Comparison of ENCODE assay signal across 8 cellular contexts in the genomic region with DNA sequence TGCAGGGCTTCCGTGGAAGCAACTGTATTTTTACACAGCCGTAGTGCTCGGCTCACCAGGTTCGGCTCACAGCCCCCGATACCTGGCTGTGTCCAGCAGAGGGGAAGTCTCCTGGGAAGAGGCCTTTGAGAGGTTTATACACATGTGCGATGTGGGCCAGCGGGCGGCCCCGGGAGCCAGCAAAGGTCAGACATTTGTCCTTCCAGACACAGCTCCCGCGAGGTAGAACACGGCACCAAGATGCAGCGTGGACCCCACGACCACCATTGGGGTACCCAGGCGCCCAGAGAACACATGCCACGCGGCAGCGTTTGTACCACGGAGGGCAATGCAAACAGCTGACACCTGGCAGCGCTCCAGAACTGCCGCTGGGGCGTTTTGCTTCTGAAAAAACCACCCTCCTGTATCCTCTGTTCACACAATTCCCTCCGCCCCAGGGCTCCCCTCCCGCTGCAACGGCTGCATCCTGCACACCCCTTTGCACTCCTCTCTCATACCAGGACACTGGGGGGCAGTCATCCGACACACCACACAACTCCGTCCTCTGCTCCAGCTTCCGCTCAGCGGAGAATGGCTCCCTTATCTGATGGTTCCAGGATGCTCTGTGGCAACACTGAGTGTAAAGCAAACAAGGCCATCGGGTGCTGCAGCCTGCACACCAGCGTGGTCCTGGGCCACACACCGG.
DNase-seq lines count a peak whose midpoint lies in the region; ATAC-seq, FAIRE-seq and TF ChIP-seq lines count a peak whose summit lies in the region.

No MANE protein-coding gene starts in this region.

- H3K36me3 ChIP-seq in neuronal stem cell (replicated peaks in 1 of 2; ENCODE audit: control insufficient read depth in 2 of 2, insufficient read depth in 2 of 2, low read length in 2 of 2) = no peaks in the 10 kb centered on the region

- H3K4me2 ChIP-seq in neuronal stem cell (ENCODE audit: insufficient read depth, low read length, poor library complexity, severe bottlenecking) = no peak overlapping the region

- no CpG with 5 or more reads among the region's 32 CpGs for WGBS in neuronal stem cell (ENCODE audit: extremely low coverage in 2 of 2, insufficient read length in 2 of 2, insufficient replicate concordance in 1 of 2), 2 donors

- no peak overlapping the region for H3K23ac ChIP-seq in neuronal stem cell (ENCODE audit: low read depth, low read length, poor library complexity)

- no peak overlapping the region for H2BK12ac ChIP-seq in neuronal stem cell (ENCODE audit: low read length)

- peaks cover 3% of the 10 kb centered on the region for H3K9me3 Mint-ChIP-seq in activated T-helper 2 cell treated with anti-CD3 and anti-CD28 coated beads, Interferon-gamma antibody, Interleukin-2, Interleukin-4, amounts not matched to agents 10 μg/mL and 5 μg/mL and 100 μg/mL, durations not matched to agents 14 hours and 24 hours and 36 hours

- H3K18ac ChIP-seq in neuronal stem cell (ENCODE audit: low read length) = peak overlapping the region; percentile 7

- H3K4me1 ChIP-seq in neuronal stem cell (ENCODE audit: control insufficient read depth in 2 of 2, insufficient read depth in 1 of 2, low read depth in 1 of 2, low read length in 2 of 2) = peaks cover 9 to 13% of the 10 kb centered on the region in 2 donors

- H3K27ac Mint-ChIP-seq in activated T-helper 2 cell treated with anti-CD3 and anti-CD28 coated beads, Interferon-gamma antibody, Interleukin-2, Interleukin-4, amounts not matched to agents 10 μg/mL and 5 μg/mL and 100 μg/mL, durations not matched to agents 14 hours and 24 hours and 36 hours = peak overlapping the region; percentile 88

- H3K27ac ChIP-seq in neuronal stem cell (replicated peaks; ENCODE audit: low read length) = no peak overlapping the region

- DNase-seq in DMS 273 (lab: John Stamatoyannopoulos, UW; ENCODE audit: unreplicated experiment) (peak; percentile 85), KG1 (lab: John Stamatoyannopoulos, UW) (peak; percentile 18), RCC 7860 (ENCODE audit: low spot score) (peak; percentile 90), foreskin fibroblast (peak; percentile 83 to 92), neuronal stem cell (ENCODE audit: low spot score) (peak; percentile 18)
- DNase-seq in activated T-helper 2 cell treated with anti-CD3 and anti-CD28 coated beads, Interferon-gamma antibody, Interleukin-2, Interleukin-4, amounts not matched to agents 10 μg/mL and 5 μg/mL and 100 μg/mL, durations not matched to agents 14 hours and 24 hours and 36 hours (ENCODE audit: low spot score) = peak; percentile 79
- DNase-seq in stimulated activated naive CD8-positive, alpha-beta T cell treated with anti-CD3 and anti-CD28 coated beads, Interleukin-15, Interleukin-2, amounts not matched to agents 100 U/mL and 50 U/mL, for 24 hours = peak; percentile 76

- peaks cover 61% of the 10 kb centered on the region for H3K4me1 Mint-ChIP-seq in activated T-helper 2 cell treated with anti-CD3 and anti-CD28 coated beads, Interferon-gamma antibody, Interleukin-2, Interleukin-4, amounts not matched to agents 10 μg/mL and 5 μg/mL and 100 μg/mL, durations not matched to agents 14 hours and 24 hours and 36 hours (ENCODE audit: low read depth)

- FAIRE-seq in RCC 7860 (lab: Jason Lieb, UNC) = peak; percentile 43

- H2BK5ac ChIP-seq in neuronal stem cell (ENCODE audit: low read length) = no peak overlapping the region

- H4K8ac ChIP-seq in neuronal stem cell (ENCODE audit: low read depth, low read length) = peak overlapping the region; percentile 70

- intact Hi-C loops in activated T-helper 2 cell treated with anti-CD3 and anti-CD28 coated beads, Interferon-gamma antibody, Interleukin-2, Interleukin-4, amounts not matched to agents 10 μg/mL and 5 μg/mL and 100 μg/mL, durations not matched to agents 14 hours and 24 hours and 36 hours (cut with micrococcal nuclease) = loop anchor here (1.0 to 10.0 kb wide), 5 partner anchors 10 to 678 kb away; no protein-coding TSS in a partner anchor

- peak; percentile 95 for ATAC-seq in stimulated activated naive CD8-positive, alpha-beta T cell treated with anti-CD3 and anti-CD28 coated beads, Interleukin-15, Interleukin-2, amounts not matched to agents 100 U/mL and 50 U/mL, for 24 hours
- ATAC-seq in GM21576 (IDR thresholded peaks at IDR 0.05; ENCODE audit: unreplicated experiment) = no peak

- H3K4me3 ChIP-seq in foreskin fibroblast (ENCODE audit: low read depth in 1 of 2, low read length in 2 of 2) = no peak overlapping the region
- peak overlapping the region in 1 of 2 donors; percentile 9 for H3K4me3 ChIP-seq in neuronal stem cell (ENCODE audit: low read length in 2 of 2)

- H2AK5ac ChIP-seq in neuronal stem cell (ENCODE audit: low read depth, low read length) = no peak overlapping the region

- H3K4ac ChIP-seq in neuronal stem cell (ENCODE audit: low read length) = no peak overlapping the region

- no peak overlapping the region for H2BK15ac ChIP-seq in neuronal stem cell (ENCODE audit: low read length)

- no peak overlapping the region for H4K91ac ChIP-seq in neuronal stem cell (ENCODE audit: low read depth, low read length, poor library complexity)

- H3K14ac ChIP-seq in neuronal stem cell (ENCODE audit: low read length) = peak overlapping the region; percentile 72

- H3K27me3 Mint-ChIP-seq in activated T-helper 2 cell treated with anti-CD3 and anti-CD28 coated beads, Interferon-gamma antibody, Interleukin-2, Interleukin-4, amounts not matched to agents 10 μg/mL and 5 μg/mL and 100 μg/mL, durations not matched to agents 14 hours and 24 hours and 36 hours (ENCODE audit: low read depth) = no peaks in the 10 kb centered on the region

- H2AFZ ChIP-seq in neuronal stem cell (ENCODE audit: low read length) = peak overlapping the region; percentile 93

- TF ChIP-seq CTCF in foreskin fibroblast (IDR thresholded peaks at IDR 0.05; ENCODE audit: low read depth, low read length) = peak; percentile 69

- H3K9ac ChIP-seq in neuronal stem cell (ENCODE audit: low read depth, low read length, poor library complexity) = no peak overlapping the region

- peak overlapping the region; percentile 49 for H3K4me3 Mint-ChIP-seq in activated T-helper 2 cell treated with anti-CD3 and anti-CD28 coated beads, Interferon-gamma antibody, Interleukin-2, Interleukin-4, amounts not matched to agents 10 μg/mL and 5 μg/mL and 100 μg/mL, durations not matched to agents 14 hours and 24 hours and 36 hours (ENCODE audit: low read depth)

- peaks cover 0 to 2% of the 10 kb centered on the region in 2 donors for H3K9me3 ChIP-seq in neuronal stem cell (replicated peaks in 1 of 2; ENCODE audit: control insufficient read depth in 2 of 2, insufficient read depth in 1 of 2, low read depth in 1 of 2, low read length in 2 of 2)

- H3K27me3 ChIP-seq in neuronal stem cell (ENCODE audit: control insufficient read depth in 3 of 3, insufficient read depth in 3 of 3, low read depth in 1 of 3, low read length in 3 of 3) = no peaks in the 10 kb centered on the region

- peaks cover 8% of the 10 kb centered on the region for H3K36me3 Mint-ChIP-seq in activated T-helper 2 cell treated with anti-CD3 and anti-CD28 coated beads, Interferon-gamma antibody, Interleukin-2, Interleukin-4, amounts not matched to agents 10 μg/mL and 5 μg/mL and 100 μg/mL, durations not matched to agents 14 hours and 24 hours and 36 hours (ENCODE audit: low read depth)

- no peak overlapping the region for H2BK120ac ChIP-seq in neuronal stem cell (ENCODE audit: low read depth, low read length)

- peaks cover 2% of the 10 kb centered on the region for H3K79me1 ChIP-seq in neuronal stem cell (ENCODE audit: low read depth, low read length)

Comparison
In these comparisons a context has a peak if more than half of its experiments do, and no peak if none do; other contexts are left out.
1. DNase-seq: peak in every context shown above with its lines; median percentile 90 in RCC 7860; 88 in foreskin fibroblast; 85 in DMS 273; 79 in activated T-helper 2 cell treated with anti-CD3 and anti-CD28 coated beads, Interferon-gamma antibody, Interleukin-2, Interleukin-4, amounts not matched to agents 10 μg/mL and 5 μg/mL and 100 μg/mL, durations not matched to agents 14 hours and 24 hours and 36 hours; 76 in stimulated activated naive CD8-positive, alpha-beta T cell treated with anti-CD3 and anti-CD28 coated beads, Interleukin-15, Interleukin-2, amounts not matched to agents 100 U/mL and 50 U/mL, for 24 hours; 18 in KG1; 18 in neuronal stem cell.